ENCODE assay signal across 8 cellular contexts in genomic region chr6:10695086-10695657, GRCh38. TPM values are rescaled to one million over a fixed set of nuclear protein-coding genes. Genes with fewer than 3 reads are reported as not detected.
DNase-seq lines count a peak whose midpoint lies in the region; ATAC-seq and TF ChIP-seq lines count a peak whose summit lies in the region.

No MANE protein-coding gene starts in this region.

- CTCF ChIA-PET in OCI-LY7 (lab: Charles Lee; ENCODE audit: unreplicated experiment): interaction anchor here (0.6 to 0.7 kb wide), 2 partner anchors 51 to 285 kb away, joined by 3 to 4 read pairs; no protein-coding TSS in a partner anchor

- intact Hi-C loops in OCI-LY7 (cut with micrococcal nuclease; ENCODE audit: unreplicated experiment): loop anchor here (1.0 to 2.0 kb wide), 3 partner anchors 52 to 185 kb away; partner anchors contain the start of genes MAK and TMEM14B
- intact Hi-C loops in posterior cingulate gyrus (cut with DNase I): loop anchor here (2.0 to 10.0 kb wide), 3 partner anchors 100 to 842 kb away; partner anchors contain the start of gene TMEM170B

- H3K4me1 ChIP-seq in OCI-LY7 (ENCODE audit: insufficient read depth, low read length, poor library complexity, severe bottlenecking) (peaks cover 15% of the 10 kb centered on the region), parathyroid adenoma (peaks cover 14% of the 10 kb centered on the region)

- H3K4me3 ChIP-seq in GM08714 (ENCODE audit: low read length): peak overlapping the region; percentile 86
- peak overlapping the region; percentile 92 for H3K4me3 ChIP-seq in OCI-LY7 (ENCODE audit: low read depth, low read length, poor library complexity, severe bottlenecking)
- peak overlapping the region; percentile 90 for H3K4me3 ChIP-seq in epithelial cell of proximal tubule (ENCODE audit: low read depth, low read length)
- peak overlapping the region; percentile 82 for H3K4me3 ChIP-seq in parathyroid adenoma (ENCODE audit: low read depth, low read length)

- H3K9ac ChIP-seq in parathyroid adenoma: no peak overlapping the region

- H2AFZ ChIP-seq in OCI-LY7 (ENCODE audit: low read length): peak overlapping the region; percentile 77
- H2AFZ ChIP-seq in parathyroid adenoma: peak overlapping the region; percentile 79

- POLR2A ChIA-PET in OCI-LY7 (lab: Charles Lee): interaction anchor here (0.6 to 2.5 kb wide), 19 partner anchors 12 to 710 kb away, joined by 3 to 16 read pairs (median 4); partner anchors contain the start of genes TMEM14B and TMEM14C

- H3K4me2 ChIP-seq in OCI-LY7 (ENCODE audit: low read length): peak overlapping the region; percentile 90
- H3K4me2 ChIP-seq in parathyroid adenoma (ENCODE audit: low read length): peak overlapping the region; percentile 95

- TF ChIP-seq CTCF in OCI-LY7 (conservative IDR thresholded peaks at IDR 0.05; ENCODE audit: low read length): no peak
- no peak for TF ChIP-seq CTCF in epithelial cell of proximal tubule (conservative IDR thresholded peaks at IDR 0.05; ENCODE audit: low read depth, low read length)
- no peak for TF ChIP-seq CTCF in parathyroid adenoma (IDR thresholded peaks at IDR 0.05)

- H3K9me3 ChIP-seq in OCI-LY7 (ENCODE audit: low read length): peaks cover 5% of the 10 kb centered on the region; the same call in 1 of the 2 replicates
- no peaks in the 10 kb centered on the region for H3K9me3 ChIP-seq in parathyroid adenoma (ENCODE audit: control insufficient read depth, low read length)

- H3K27ac ChIP-seq in OCI-LY7 (ENCODE audit: low read depth, low read length, poor library complexity, severe bottlenecking) (peak overlapping the region; percentile 84), parathyroid adenoma (peak overlapping the region; percentile 98)

- ATAC-seq in HG03139 (IDR thresholded peaks at IDR 0.05; ENCODE audit: unreplicated experiment) (no peak), HG02588 (IDR thresholded peaks at IDR 0.05; ENCODE audit: unreplicated experiment) (no peak)

- H4K20me1 ChIP-seq in OCI-LY7 (ENCODE audit: insufficient read depth, low read length): no peaks in the 10 kb centered on the region

- no peaks in the 10 kb centered on the region for H3K9me2 ChIP-seq in OCI-LY7 (ENCODE audit: insufficient read depth, low read length)

- H3K27me3 ChIP-seq in parathyroid adenoma (ENCODE audit: control insufficient read depth, insufficient read depth, low read length): no peaks in the 10 kb centered on the region

- TSS peak; percentile 91 for BruUV-seq in OCI-LY7 (replicated peaks; lab: Mats Ljungman, UMichigan)

- H3K36me3 ChIP-seq in OCI-LY7 (ENCODE audit: insufficient read depth, low read length) (peaks cover 46% of the 10 kb centered on the region), parathyroid adenoma (ENCODE audit: control insufficient read depth, insufficient read depth, low read length) (no peaks in the 10 kb centered on the region)

- DNase-seq in OCI-LY7 (ENCODE audit: low spot score) (no peak), epithelial cell of proximal tubule (ENCODE audit: low read depth) (no peak), posterior cingulate gyrus (no peak), retina (no peak)

- H3K79me2 ChIP-seq in OCI-LY7 (ENCODE audit: insufficient read depth, low read depth, low read length): peaks cover 53% of the 10 kb centered on the region
- peaks cover 12% of the 10 kb centered on the region for H3K79me2 ChIP-seq in parathyroid adenoma

RNA-seq across cellular contexts. Expression of gene PAK1IP1, which starts 0.4 kb away (rescaled TPM):
- total RNA-seq in OCI-LY7 (2014; rRNA removed; shearing (Covaris generic)): 27.8 and 29.7 TPM in 2 replicates
- 20.3 and 21.8 TPM in 2 replicates for total RNA-seq in OCI-LY7 (2022)
- total RNA-seq in epithelial cell of proximal tubule: 29.7 and 35.4 TPM in 2 replicates

RNA-seq across cellular contexts. Expression of gene C6orf52, which starts 0.8 kb away (rescaled TPM):
- 0.66 TPM in 1 of 2 replicates, not detected in the other for total RNA-seq in OCI-LY7 (2014; rRNA removed; shearing (Covaris generic))
- 1.0 TPM in 1 of 2 replicates, not detected in the other for total RNA-seq in OCI-LY7 (2022)
- total RNA-seq in epithelial cell of proximal tubule: 2.5 TPM in 1 of 2 replicates, not detected in the other

RNA-seq across cellular contexts. Expression of gene TMEM14C, which starts 27.7 kb away (rescaled TPM):
- total RNA-seq in OCI-LY7 (2014; rRNA removed; shearing (Covaris generic)): 23.7 and 40.2 TPM in 2 replicates
- 33.9 and 39.5 TPM in 2 replicates for total RNA-seq in OCI-LY7 (2022)
- total RNA-seq in epithelial cell of proximal tubule: 158 and 198 TPM in 2 replicates

RNA-seq across cellular contexts. Expression of gene TMEM14B, which starts 52.4 kb away (rescaled TPM):
- total RNA-seq in OCI-LY7 (2014; rRNA removed; shearing (Covaris generic)): 93.2 and 103 TPM in 2 replicates
- 111 and 125 TPM in 2 replicates for total RNA-seq in OCI-LY7 (2022)
- 186 and 240 TPM in 2 replicates for total RNA-seq in epithelial cell of proximal tubule
